ENCODE assay signal across 8 cellular contexts in genomic region chr6:116680880-116681672, GRCh38. TPM values are rescaled to one million over a fixed set of nuclear protein-coding genes. Genes with fewer than 3 reads are reported as not detected.
DNase-seq lines count a peak whose midpoint lies in the region; ATAC-seq and TF ChIP-seq lines count a peak whose summit lies in the region.

KPNA5 (plus strand) TSS chr6:116681211; CDS start chr6:116681335, 124 bp downstream.

- peak within 1 kb of the TSS; percentile 99 for H3K27ac Mint-ChIP-seq in activated naive CD4-positive, alpha-beta T cell treated with anti-CD3 and anti-CD28 coated beads, Interleukin-2, amount 50 U/mL, for 24 hours

- H3K4me3 Mint-ChIP-seq in activated naive CD4-positive, alpha-beta T cell treated with anti-CD3 and anti-CD28 coated beads, Interleukin-2, amount 50 U/mL, for 24 hours = peak within 1 kb of the TSS; percentile 99

- H3K4me3 ChIP-seq in GM08714 (ENCODE audit: low read length) (peak within 1 kb of the TSS; percentile 84), SK-N-MC (peak within 1 kb of the TSS; percentile 96), osteoblast (ENCODE audit: insufficient read depth, low read length) (peak within 1 kb of the TSS; percentile 97), testis (peak within 1 kb of the TSS; percentile 88 to 92)

- H3K27ac ChIP-seq in SK-N-MC (peak within 1 kb of the TSS; percentile 87), osteoblast (ENCODE audit: low read depth, low read length) (peak within 1 kb of the TSS; percentile 52), testis (peak within 1 kb of the TSS; percentile 93)

- DNase-seq in NCI-H1048 (lab: John Stamatoyannopoulos, UW) (peak; percentile 86), SK-N-MC (ENCODE audit: low read depth, low spot score) (peak; percentile 53), glomerular visceral epithelial cell (ENCODE audit: extremely low spot score) (peak; percentile 96), osteoblast (ENCODE audit: insufficient read length, low spot score, missing footprints) (peak; percentile 96), testis (peak; percentile 95)

- TF ChIP-seq CTCF in osteoblast (IDR thresholded peaks at IDR 0.05; ENCODE audit: extremely low read depth, low read depth, low read length) (no peak), testis (IDR thresholded peaks at IDR 0.05) (no peak)

- peak; percentile 93 for ATAC-seq in HG02588 (IDR thresholded peaks at IDR 0.05; ENCODE audit: unreplicated experiment)

- peak within 1 kb of the TSS; percentile 88 for H3K9ac ChIP-seq in SK-N-MC (ENCODE audit: insufficient read length)

- H3K27me3 ChIP-seq in osteoblast (ENCODE audit: insufficient read depth, low read length) = peaks cover 9% of the 10 kb centered on the region
- H3K27me3 ChIP-seq in testis = no peaks in the 10 kb centered on the region

- peak; percentile 16 for TF ChIP-seq POLR2A in testis (IDR thresholded peaks at IDR 0.05)

- intact Hi-C loops in testis (cut with DNase I; ENCODE audit: low total_unique reads) = no loop called here

- 0 to 1% methylated on average over 40 to 69 of the region's 69 CpGs for WGBS in testis, 2 donors

- H3K27me3 Mint-ChIP-seq in activated naive CD4-positive, alpha-beta T cell treated with anti-CD3 and anti-CD28 coated beads, Interleukin-2, amount 50 U/mL, for 24 hours = no peaks in the 10 kb centered on the region

- H2AFZ ChIP-seq in osteoblast (ENCODE audit: low read length) = peak within 1 kb of the TSS; percentile 100

- H3K4me2 ChIP-seq in osteoblast (ENCODE audit: insufficient read depth, low read length) = peak within 1 kb of the TSS; percentile 98

- H3K36me3 ChIP-seq in SK-N-MC (ENCODE audit: insufficient read depth, low read length) (peaks cover 17% of the 10 kb centered on the region), osteoblast (ENCODE audit: insufficient read depth, low read length) (no peaks in the 10 kb centered on the region), testis (ENCODE audit: low read depth, missing control alignments) (no peaks in the 10 kb centered on the region)

- no peaks in the 10 kb centered on the region for H4K20me1 ChIP-seq in osteoblast (ENCODE audit: insufficient read depth, low read length)

- H3K4me1 Mint-ChIP-seq in activated naive CD4-positive, alpha-beta T cell treated with anti-CD3 and anti-CD28 coated beads, Interleukin-2, amount 50 U/mL, for 24 hours = peaks cover 56% of the 10 kb centered on the region

- peaks cover 6% of the 10 kb centered on the region for H3K4me1 ChIP-seq in osteoblast (ENCODE audit: insufficient read depth, low read length)
- H3K4me1 ChIP-seq in testis = peaks cover 5% of the 10 kb centered on the region

- H3K9me3 Mint-ChIP-seq in activated naive CD4-positive, alpha-beta T cell treated with anti-CD3 and anti-CD28 coated beads, Interleukin-2, amount 50 U/mL, for 24 hours = no peaks in the 10 kb centered on the region

- H3K79me2 ChIP-seq in osteoblast (ENCODE audit: insufficient read depth, low read length) = peaks cover 27% of the 10 kb centered on the region

- H3K9me3 ChIP-seq in SK-N-MC (ENCODE audit: low read depth, low read length) = no peaks in the 10 kb centered on the region
- H3K9me3 ChIP-seq in osteoblast (ENCODE audit: low read depth, low read length) = no peaks in the 10 kb centered on the region
- H3K9me3 ChIP-seq in testis = no peaks in the 10 kb centered on the region

- peaks cover 12% of the 10 kb centered on the region for H3K36me3 Mint-ChIP-seq in activated naive CD4-positive, alpha-beta T cell treated with anti-CD3 and anti-CD28 coated beads, Interleukin-2, amount 50 U/mL, for 24 hours

RNA-seq across cellular contexts. Expression of gene KPNA5, which starts in this region (rescaled TPM):
- total RNA-seq in osteoblast (10.6 and 11.2 TPM in 2 replicates), testis (10 to 100 TPM; 23.4 to 32.8 TPM)
- polyA plus RNA-seq in testis (ENCODE audit: insufficient read depth, low read depth, low replicate concordance) = 50.3 TPM

Comparison
In these comparisons a context has a peak if more than half of its experiments do, and no peak if none do; other contexts are left out.
1. Peak in every context shown above with its lines: DNase-seq, ATAC-seq, H3K4me3 ChIP-seq and H3K27ac ChIP-seq.